In the genomic region with DNA sequence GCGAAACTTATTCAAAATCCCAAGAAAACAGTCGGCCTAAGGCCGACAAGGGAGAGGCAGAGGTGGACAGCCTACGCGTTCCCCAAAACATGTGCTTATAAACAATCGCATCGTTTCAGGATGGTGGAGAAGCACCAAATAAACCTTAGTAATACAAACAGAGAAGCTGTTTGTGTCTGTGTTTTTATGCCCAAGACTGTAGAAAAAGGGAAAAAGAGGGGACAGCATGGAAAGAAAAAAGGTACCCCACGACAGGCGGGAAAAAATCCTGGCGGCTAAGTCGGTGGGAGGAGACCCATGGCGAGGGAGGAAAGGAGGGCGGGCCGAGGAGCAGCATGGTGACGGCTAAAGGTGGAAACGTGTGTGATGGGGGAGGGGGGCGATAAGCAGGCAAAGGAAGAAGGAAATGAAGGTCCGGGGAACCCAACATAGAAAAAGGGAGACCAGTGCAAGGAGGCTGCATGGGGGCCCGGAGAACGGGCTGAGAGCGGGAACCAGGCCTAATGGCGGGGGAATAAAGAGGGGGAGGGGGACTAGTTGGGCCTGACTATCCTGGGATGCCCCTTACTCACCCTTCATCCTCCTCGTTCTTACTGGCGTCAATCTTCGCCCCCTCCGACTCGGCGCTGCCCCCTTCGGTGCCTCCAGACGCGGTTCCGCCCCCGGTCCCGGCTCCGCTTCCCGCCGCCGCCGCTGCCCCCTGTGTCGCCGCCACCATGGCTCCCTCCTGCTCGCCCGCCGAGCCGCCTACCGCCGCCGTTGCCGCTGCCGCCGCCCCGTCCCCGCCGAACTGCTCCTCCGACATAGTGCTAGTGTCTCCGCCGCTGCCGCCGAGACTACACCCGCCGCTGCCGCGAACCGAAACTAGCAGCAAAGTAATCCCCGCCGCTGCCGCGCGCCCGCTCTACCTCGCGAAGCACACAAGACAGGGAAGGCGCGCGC, we compare ENCODE assay signal across 8 cellular contexts. TPM values are rescaled to one million over a fixed set of nuclear protein-coding genes. Genes with fewer than 3 reads are reported as not detected.
DNase-seq lines count a peak whose midpoint lies in the region; ATAC-seq and TF ChIP-seq lines count a peak whose summit lies in the region.

No MANE protein-coding gene starts in this region.

- TF ChIP-seq CTCF in dorsolateral prefrontal cortex (IDR thresholded peaks at IDR 0.05 in 54 of 56, conservative IDR thresholded peaks at IDR 0.05 in 2 of 56; ENCODE audit: low read depth in 1 of 56, partially characterized antibody in 56 of 56) = peak in 2 of 56 donors; percentile 0 to 5
- TF ChIP-seq CTCF in lower lobe of right lung (IDR thresholded peaks at IDR 0.05) = no peak

- H3K4me3 ChIP-seq in dorsolateral prefrontal cortex (peak overlapping the region; percentile 65 to 99 (median 93)), lower lobe of right lung (peak overlapping the region; percentile 89)

- H3K9me3 ChIP-seq in lower lobe of right lung = no peaks in the 10 kb centered on the region

- DNase-seq in AML-193 (lab: John Stamatoyannopoulos, UW) (peak; percentile 50 to 84), NCI-H526 treated with DMSO at 0.1 percent for 48 hours (lab: John Stamatoyannopoulos, UW) (peak; percentile 14), dorsolateral prefrontal cortex (peak in 8 of 10 donors; percentile 31 to 61 (median 53)), lower lobe of right lung (peak; percentile 80)
- peak; percentile 39 to 77 for DNase-seq in activated CD4-positive, alpha-beta T cell treated with anti-CD3 and anti-CD28 coated beads, Interleukin-2, amount 50 U/mL, for 24 hours (ENCODE audit: low read depth in 1 of 2, low spot score in 1 of 2)
- peak; percentile 13 to 48 (median 30) for DNase-seq in stimulated activated CD4-positive, alpha-beta T cell treated with anti-CD3 and anti-CD28 coated beads, TNF-alpha, amount 100 ng/mL, for 1 hour (ENCODE audit: low read depth in 3 of 3, low spot score in 1 of 3)

- intact Hi-C loops in dorsolateral prefrontal cortex (cut with DNase I) (loop anchor here (2.0 to 10.0 kb wide), 4 partner anchors 88 to 909 kb away; a partner anchor contains a TSS), lower lobe of right lung (cut with DNase I) (loop anchor here (10.0 kb wide), 1 partner anchor 52 kb away; no protein-coding TSS in a partner anchor)

- H3K27me3 ChIP-seq in dorsolateral prefrontal cortex = no peaks in the 10 kb centered on the region
- H3K27me3 ChIP-seq in lower lobe of right lung (ENCODE audit: low read depth) = no peaks in the 10 kb centered on the region

- ATAC-seq in GM19043 (IDR thresholded peaks at IDR 0.05; ENCODE audit: low read depth, unreplicated experiment) (peak; percentile 4), HG03378 (IDR thresholded peaks at IDR 0.05; ENCODE audit: unreplicated experiment) (peak; percentile 12), lower lobe of right lung (peak; percentile 56 to 76)

- H3K4me1 ChIP-seq in lower lobe of right lung = peaks cover 51% of the 10 kb centered on the region

- peaks cover 11% of the 10 kb centered on the region for H3K36me3 ChIP-seq in lower lobe of right lung

- H3K27ac ChIP-seq in dorsolateral prefrontal cortex = peak overlapping the region; percentile 91 to 100 (median 98)
- peak overlapping the region; percentile 99 for H3K27ac ChIP-seq in lower lobe of right lung

RNA-seq across cellular contexts. Expression of a gene that starts 0.6 kb away (rescaled TPM):
- total RNA-seq in dorsolateral prefrontal cortex = 100 to 1,000 TPM in 115 of 120 experiments, 10 to 100 TPM in 5; 81.5 to 203 (median 140) TPM
- 146 TPM for total RNA-seq in lower lobe of right lung

RNA-seq across cellular contexts. Expression of a gene that starts 57.1 kb away (rescaled TPM):
- total RNA-seq in dorsolateral prefrontal cortex (100 to 1,000 TPM; 161 to 456 (median 285) TPM), lower lobe of right lung (140 TPM)

RNA-seq across cellular contexts. Expression of a gene that starts 57.2 kb away (rescaled TPM):
- total RNA-seq in dorsolateral prefrontal cortex = 10 to 100 TPM; 35.3 to 86.8 (median 62.2) TPM
- 23.7 TPM for total RNA-seq in lower lobe of right lung

Comparison
In these comparisons a context has a peak if more than half of its experiments do, and no peak if none do; other contexts are left out.
1. Peak in every context shown above with its lines: DNase-seq, ATAC-seq, H3K4me3 ChIP-seq and H3K27ac ChIP-seq.
2. DNase-seq: peak in every context shown above with its lines; median percentile 80 in lower lobe of right lung; 67 in AML-193; 58 in activated CD4-positive, alpha-beta T cell treated with anti-CD3 and anti-CD28 coated beads, Interleukin-2, amount 50 U/mL, for 24 hours; 53 in dorsolateral prefrontal cortex; 30 in stimulated activated CD4-positive, alpha-beta T cell treated with anti-CD3 and anti-CD28 coated beads, TNF-alpha, amount 100 ng/mL, for 1 hour; 14 in NCI-H526 treated with DMSO at 0.1 percent for 48 hours.
3. ATAC-seq: peak in every context shown above with its lines; median percentile 66 in lower lobe of right lung; 12 in HG03378; 4 in GM19043.